8 cellular contexts compared by ENCODE assay signal in the genomic region with DNA sequence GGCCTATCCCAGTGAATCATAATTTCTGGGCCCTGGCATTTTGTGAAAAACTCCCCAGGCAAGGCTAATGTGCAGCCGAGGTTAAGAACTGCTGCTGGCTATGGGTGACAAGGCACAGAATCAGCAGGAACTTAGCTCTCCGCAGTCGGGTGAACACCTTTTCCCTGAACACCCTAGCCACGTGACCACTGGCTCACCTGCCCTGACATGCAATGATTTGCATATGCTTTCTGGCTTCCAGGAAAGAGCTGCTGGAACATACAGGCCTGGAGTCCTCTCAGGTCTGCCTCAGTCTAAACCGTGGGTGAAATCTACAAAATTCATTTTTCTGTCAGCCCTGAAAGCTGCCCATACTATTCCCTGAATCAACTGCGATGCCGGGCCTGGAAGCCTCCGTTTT. TPM values are rescaled to one million over a fixed set of nuclear protein-coding genes. Genes with fewer than 3 reads are reported as not detected.
DNase-seq lines count a peak whose midpoint lies in the region; ATAC-seq and TF ChIP-seq lines count a peak whose summit lies in the region.

No MANE protein-coding gene starts in this region.

- TF ChIP-seq POLR2A in esophagus squamous epithelium (IDR thresholded peaks at IDR 0.05): no peak

- no peak overlapping the region for H3K4me3 Mint-ChIP-seq in endothelial cell (ENCODE audit: unreplicated experiment)

- no peak overlapping the region for H3K4me3 ChIP-seq in BLaER1
- no peak overlapping the region for H3K4me3 ChIP-seq in esophagus squamous epithelium
- no peak overlapping the region for H3K4me3 ChIP-seq in right cardiac atrium (ENCODE audit: low read length)

- TF ChIP-seq CTCF in esophagus squamous epithelium (IDR thresholded peaks at IDR 0.05) (no peak), endothelial cell (IDR thresholded peaks at IDR 0.05; ENCODE audit: unreplicated experiment) (no peak)

- no peak overlapping the region for H3K9ac ChIP-seq in BLaER1

- peaks cover 23% of the 10 kb centered on the region for H3K4me1 Mint-ChIP-seq in endothelial cell (ENCODE audit: unreplicated experiment)

- H3K9me3 Mint-ChIP-seq in endothelial cell (ENCODE audit: unreplicated experiment): no peaks in the 10 kb centered on the region

- H3K36me3 ChIP-seq in BLaER1: peaks cover 63% of the 10 kb centered on the region
- H3K36me3 ChIP-seq in esophagus squamous epithelium: peaks cover 0 to 10% (median 0%) of the 10 kb centered on the region in 3 donors

- H3K27me3 ChIP-seq in BLaER1 (no peaks in the 10 kb centered on the region), esophagus squamous epithelium (no peaks in the 10 kb centered on the region), right cardiac atrium (ENCODE audit: control insufficient read depth, insufficient read depth) (no peaks in the 10 kb centered on the region)

- H3K27ac ChIP-seq in BLaER1 (peak overlapping the region; percentile 51), esophagus squamous epithelium (peak overlapping the region; percentile 31 to 65 (median 52)), right cardiac atrium (ENCODE audit: low read length) (no peak overlapping the region)

- DNase-seq in NCI-H187 (lab: John Stamatoyannopoulos, UW) (peak; percentile 28 to 47), esophagus squamous epithelium (lab: John Stamatoyannopoulos, UW) (no peak), endothelial cell (ENCODE audit: low spot score) (no peak), right cardiac atrium (no peak)
- no peak for DNase-seq in activated CD8-positive, alpha-beta memory T cell treated with anti-CD3 and anti-CD28 coated beads, Interleukin-2, amount 50 U/mL, for 48 hours
- no peak for DNase-seq in activated effector memory CD4-positive, alpha-beta T cell treated with anti-CD3 and anti-CD28 coated beads, Interleukin-2, amount 50 U/mL, for 16 hours

- ATAC-seq in GM21619 (IDR thresholded peaks at IDR 0.05; ENCODE audit: unreplicated experiment) (peak; percentile 53), right cardiac atrium (no peak)

- H3K9me3 ChIP-seq in BLaER1 (no peaks in the 10 kb centered on the region), esophagus squamous epithelium (no peaks in the 10 kb centered on the region), right cardiac atrium (ENCODE audit: control insufficient read depth, low read length) (no peaks in the 10 kb centered on the region)

- WGBS in esophagus squamous epithelium, 2 donors: 24 to 41% methylated on average over 7 to 8 of the region's 8 CpGs
- WGBS in right cardiac atrium: 73% methylated on average over 8 of the region's 8 CpGs

- H3K4me1 ChIP-seq in BLaER1 (peaks cover 33% of the 10 kb centered on the region), esophagus squamous epithelium (peaks cover 5 to 54% (median 34%) of the 10 kb centered on the region in 3 donors), right cardiac atrium (ENCODE audit: control insufficient read depth, insufficient read depth, low read length) (peaks cover 14% of the 10 kb centered on the region)

- peaks cover 3% of the 10 kb centered on the region for H3K27me3 Mint-ChIP-seq in endothelial cell (ENCODE audit: unreplicated experiment)

- no peak overlapping the region for H3K27ac Mint-ChIP-seq in endothelial cell (ENCODE audit: unreplicated experiment)

- peaks cover 27% of the 10 kb centered on the region for H3K36me3 Mint-ChIP-seq in endothelial cell (ENCODE audit: low read depth, unreplicated experiment)

- intact Hi-C loops in esophagus squamous epithelium (cut with DNase I) (no loop called here), right cardiac atrium (cut with DNase I) (no loop called here)

- peak overlapping the region; percentile 68 for H3K4me2 ChIP-seq in BLaER1

- H4K20me1 ChIP-seq in BLaER1: peaks cover 23% of the 10 kb centered on the region; the same call in 1 of the 2 replicates

RNA-seq across cellular contexts. Expression of gene ZNF827, which starts 56.6 kb away (rescaled TPM):
- 10 to 100 TPM in 1 of 4 donors, 1 to 10 TPM in 3; 5.2 to 11.0 (median 6.4) TPM for total RNA-seq in esophagus squamous epithelium
- total RNA-seq in endothelial cell (ENCODE audit: unreplicated experiment): 22.8 TPM
- 10 to 100 TPM; 14.2 to 18.4 (median 15.8) TPM for total RNA-seq in right cardiac atrium
- polyA plus RNA-seq in right cardiac atrium: 4.8 TPM

Comparison
In these comparisons a context has a peak if more than half of its experiments do, and no peak if none do; other contexts are left out.
1. DNase-seq: peak in NCI-H187 (2 of 2); none in esophagus squamous epithelium (single experiment), endothelial cell (single experiment), activated CD8-positive, alpha-beta memory T cell treated with anti-CD3 and anti-CD28 coated beads, Interleukin-2, amount 50 U/mL, for 48 hours (single experiment), right cardiac atrium (0 of 3) and activated effector memory CD4-positive, alpha-beta T cell treated with anti-CD3 and anti-CD28 coated beads, Interleukin-2, amount 50 U/mL, for 16 hours (single experiment).